Comparison of ENCODE assay signal across 8 cellular contexts in genomic region chr6:692356-692851, GRCh38. TPM values are rescaled to one million over a fixed set of nuclear protein-coding genes. Genes with fewer than 3 reads are reported as not detected.
DNase-seq lines count a peak whose midpoint lies in the region; ATAC-seq, FAIRE-seq and TF ChIP-seq lines count a peak whose summit lies in the region.

No MANE protein-coding gene starts in this region.

- peak overlapping the region; percentile 55 for H3K27ac ChIP-seq in RWPE2 (ENCODE audit: poor library complexity, severe bottlenecking)
- peak overlapping the region; percentile 71 to 82 (median 76) for H3K27ac ChIP-seq in pancreas
- peak overlapping the region; percentile 72 to 89 (median 84) for H3K27ac ChIP-seq in thyroid gland

- WGBS in pancreas, 2 donors: 1% methylated on average over 42 to 45 of the region's 45 CpGs
- WGBS in thyroid gland, 2 donors: 0 to 1% methylated on average over 10 to 11 of the region's 45 CpGs

- no peaks in the 10 kb centered on the region for H3K27me3 ChIP-seq in RWPE2 (ENCODE audit: insufficient read depth, poor library complexity, severe bottlenecking)
- no peaks in the 10 kb centered on the region for H3K27me3 ChIP-seq in pancreas
- H3K27me3 ChIP-seq in thyroid gland: no peaks in the 10 kb centered on the region

- H3K4me1 ChIP-seq in RWPE2 (ENCODE audit: insufficient read depth, poor library complexity, severe bottlenecking) (peaks cover 9% of the 10 kb centered on the region), pancreas (peaks cover 0 to 10% (median 9%) of the 10 kb centered on the region in 3 donors), thyroid gland (peaks cover 12 to 15% of the 10 kb centered on the region in 2 donors)

- TF ChIP-seq POLR2A in thyroid gland (IDR thresholded peaks at IDR 0.05): no peak

- ATAC-seq in GM19455 (IDR thresholded peaks at IDR 0.05; ENCODE audit: unreplicated experiment): peak; percentile 81
- peak; percentile 73 for ATAC-seq in HG03521 (IDR thresholded peaks at IDR 0.05; ENCODE audit: unreplicated experiment)
- peak; percentile 86 for ATAC-seq in RWPE2 (ENCODE audit: low read depth)
- ATAC-seq in pancreas: peak; percentile 76 to 84 (median 82)

- intact Hi-C loops in pancreas (cut with DNase I): no loop called here
- intact Hi-C loops in thyroid gland (cut with DNase I): no loop called here

- no peak for FAIRE-seq in pancreas (lab: Jason Lieb, UNC)

- DNase-seq in CD1c-positive myeloid dendritic cell (ENCODE audit: extremely low spot score): peak; percentile 71
- DNase-seq in RWPE2 (ENCODE audit: low spot score): no peak
- peak; percentile 58 for DNase-seq in activated gamma-delta T cell (lab: John Stamatoyannopoulos, UW)
- DNase-seq in globus pallidus (ENCODE audit: low spot score): peak; percentile 18
- peak; percentile 34 to 70 (median 46) for DNase-seq in pancreas
- peak; percentile 59 to 65 for DNase-seq in thyroid gland

- H3K9me3 ChIP-seq in RWPE2 (ENCODE audit: severe bottlenecking) (no peaks in the 10 kb centered on the region), pancreas (no peaks in the 10 kb centered on the region), thyroid gland (no peaks in the 10 kb centered on the region)

- peaks cover 17% of the 10 kb centered on the region; the same call in 1 of the 2 replicates for H3K36me3 ChIP-seq in RWPE2 (ENCODE audit: low read depth)
- no peaks in the 10 kb centered on the region for H3K36me3 ChIP-seq in pancreas
- no peaks in the 10 kb centered on the region for H3K36me3 ChIP-seq in thyroid gland

- TF ChIP-seq CTCF in RWPE2 (IDR thresholded peaks at IDR 0.05; ENCODE audit: poor library complexity, severe bottlenecking) (no peak), pancreas (IDR thresholded peaks at IDR 0.05) (no peak), thyroid gland (IDR thresholded peaks at IDR 0.05) (no peak)

- H3K4me3 ChIP-seq in RWPE2 (ENCODE audit: severe bottlenecking) (peak overlapping the region; percentile 81), pancreas (peak overlapping the region; percentile 90 to 99 (median 96)), thyroid gland (replicated peaks in 1 of 3) (peak overlapping the region; percentile 29 to 96 (median 85))

RNA-seq across cellular contexts. Expression of gene EXOC2, which starts 0.5 kb away (rescaled TPM):
- total RNA-seq in pancreas (10 to 100 TPM in 1 of 6 donors, 1 to 10 TPM in 5; 5.8 to 10.3 (median 6.4) TPM), thyroid gland (10 to 100 TPM; 25.6 to 37.1 (median 30.8) TPM)
- 1 to 10 TPM; 2.5 to 6.7 TPM for polyA plus RNA-seq in pancreas

RNA-seq across cellular contexts. Expression of gene HUS1B, which starts 35.5 kb away (rescaled TPM):
- total RNA-seq in pancreas (under 1 TPM in 4 of 6 donors, not detected in 2; 0.32 to 0.81 (median 0.49) TPM), thyroid gland (1 to 10 TPM; 2.3 to 4.8 (median 4.0) TPM)
- under 1 TPM; 0.12 to 0.30 TPM for polyA plus RNA-seq in pancreas
